In the genomic region with DNA sequence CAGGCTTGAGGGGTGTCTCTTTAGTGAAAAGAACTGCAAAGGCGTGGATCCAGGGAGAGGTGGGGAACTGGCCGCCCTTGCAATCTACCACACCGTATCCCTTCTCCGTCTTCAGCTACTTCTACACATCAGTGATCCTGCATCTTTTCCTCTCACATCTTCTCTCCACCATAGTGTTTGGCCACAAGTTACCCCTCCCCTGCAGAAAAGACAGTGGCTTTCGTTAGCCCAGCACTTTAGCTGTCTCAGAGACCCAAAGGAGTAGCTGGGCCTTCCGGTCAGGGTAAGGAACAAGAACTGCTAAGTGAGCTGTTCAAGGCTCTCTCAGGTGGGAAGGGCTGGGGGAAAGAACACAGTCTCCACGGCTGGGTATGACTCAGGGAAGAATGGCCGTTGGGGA, we compare ENCODE assay signal across 24 cellular contexts.
"Had no signal": no experiment of that assay in that cellular context is flagged by ENCODE, and none has a peak within 500 bp of the region (broad histone marks: within the 10 kb centered on the region; RNA-seq: fewer than 3 reads in every experiment).

No MANE protein-coding gene starts in this region.

- FAIRE-seq: endometrium, islet of Langerhans, keratinocyte had no signal

- H3K27me3 ChIP-seq: colonic mucosa, gastrocnemius medialis, left lung had no signal

- H3K9me3 ChIP-seq: colonic mucosa, gastrocnemius medialis, heart right ventricle, left lung, lower lobe of right lung had no signal

- ATAC-seq: effector memory CD8-positive, alpha-beta T cell; esophagus mucosa; gastrocnemius medialis; heart right ventricle; left cardiac atrium; left lung; left ventricle myocardium superior; lower lobe of right lung had no signal

- H3K4me3 Mint-ChIP-seq: dendritic cell treated with granulocyte-macrophage colony-stimulating factor and Interleukin-4, amounts not matched to agents 40 ng/mL and 50 ng/mL, for 4 days; effector memory CD8-positive, alpha-beta T cell; endodermal cell had no signal

- H3K9me3 Mint-ChIP-seq: dendritic cell treated with granulocyte-macrophage colony-stimulating factor and Interleukin-4, amounts not matched to agents 40 ng/mL and 50 ng/mL, for 4 days; endodermal cell had no signal

- H3K4me1 ChIP-seq: colonic mucosa, gastrocnemius medialis, heart right ventricle, left lung, lower lobe of right lung had no signal

- H3K4me1 Mint-ChIP-seq: endodermal cell had no signal

- H3K27ac ChIP-seq: colonic mucosa, epithelial cell of prostate, gastrocnemius medialis, heart right ventricle, left lung, lower lobe of right lung had no signal

- H3K4me3 ChIP-seq: colonic mucosa, gastrocnemius medialis, heart right ventricle, left lung, lower lobe of right lung had no signal

- H3K27ac Mint-ChIP-seq: dendritic cell treated with granulocyte-macrophage colony-stimulating factor and Interleukin-4, amounts not matched to agents 40 ng/mL and 50 ng/mL, for 4 days; effector memory CD8-positive, alpha-beta T cell; endodermal cell had no signal

- H3K36me3 ChIP-seq: colonic mucosa, gastrocnemius medialis, heart right ventricle, left lung, lower lobe of right lung had no signal

- DNase-seq: colonic mucosa; cortex of kidney; effector CD8-positive, alpha-beta T cell; effector memory CD8-positive, alpha-beta T cell; endodermal cell; erythroblast; foreskin melanocyte; gastrocnemius medialis; glutamatergic neuron; head of caudate nucleus; heart right ventricle; hippocampal formation; left cardiac atrium; left lung; left ventricle myocardium superior; lower lobe of right lung; mesendoderm; midbrain had no signal
